In genomic region chr1:168734946-168735345, GRCh38 we compare ENCODE assay signal across 1 cellular context.
TF ChIP-seq lines count a peak whose summit lies in the region.

No MANE protein-coding gene starts in this region.

TF ChIP-seq in H1, 55 proteins besides CTCF, POLR2A, EP300 and RAD21 (continued from another document):
- TF ChIP-seq POU5F1 (IDR thresholded peaks at IDR 0.05; ENCODE audit: low read depth, low read length) (no peak), JUN (IDR thresholded peaks at IDR 0.05; ENCODE audit: low read depth, low read length) (no peak), RNF2 (IDR thresholded peaks at IDR 0.05; ENCODE audit: borderline replicate concordance, low read depth, low read length, missing control alignments, poor library complexity, severe bottlenecking) (no peak), CREB1 (IDR thresholded peaks at IDR 0.05) (no peak), CBX5 (IDR thresholded peaks at IDR 0.05; ENCODE audit: low read depth, low read length) (no peak), CEBPB (IDR thresholded peaks at IDR 0.05; ENCODE audit: low read depth, low read length) (no peak), RXRA (IDR thresholded peaks at IDR 0.05; ENCODE audit: insufficient read depth, low read depth, low read length) (no peak)
TF ChIP-seq in H1: peak in this region for 0.
